1 cellular context compared by ENCODE assay signal in genomic region chr19:34733266-34733825, GRCh38.
TF ChIP-seq lines count a peak whose summit lies in the region.

No MANE protein-coding gene starts in this region.

TF ChIP-seq in GM12878, 131 proteins besides CTCF, POLR2A, EP300 and RAD21:
- peak; percentile 89 to 90 for TF ChIP-seq BHLHE40 (IDR thresholded peaks at IDR 0.05; ENCODE audit: borderline replicate concordance in 1 of 2, low read depth in 2 of 2, low read length in 1 of 2)
- no peak for TF ChIP-seq MEF2B (IDR thresholded peaks at IDR 0.05; ENCODE audit: partially characterized antibody, poor library complexity, severe bottlenecking)
- no peak for TF ChIP-seq IKZF1 (conservative IDR thresholded peaks at IDR 0.05)
- TF ChIP-seq MTA3 (IDR thresholded peaks at IDR 0.05; ENCODE audit: borderline replicate concordance, low read length): no peak
- TF ChIP-seq ZBED1 (IDR thresholded peaks at IDR 0.05; ENCODE audit: borderline replicate concordance): no peak
- TF ChIP-seq SMAD5 (IDR thresholded peaks at IDR 0.05; ENCODE audit: low read depth): no peak
- TF ChIP-seq POLR2AphosphoS2 (IDR thresholded peaks at IDR 0.05; ENCODE audit: low read depth, low read length): 0 out of 2 replicates have a peak, but pooled peaks have one; percentile 23
- TF ChIP-seq LARP7 (IDR thresholded peaks at IDR 0.05): no peak
- TF ChIP-seq MXI1 (IDR thresholded peaks at IDR 0.05; ENCODE audit: low read depth, low read length): peak; percentile 76
- TF ChIP-seq ZBTB40 (IDR thresholded peaks at IDR 0.05; ENCODE audit: borderline replicate concordance): no peak
- no peak for TF ChIP-seq CEBPB (IDR thresholded peaks at IDR 0.05; ENCODE audit: borderline replicate concordance in 1 of 2, low read depth in 2 of 2, low read length in 2 of 2)
- no peak for TF ChIP-seq ZNF622 (IDR thresholded peaks at IDR 0.05)
- no peak for TF ChIP-seq CBX5 (IDR thresholded peaks at IDR 0.05; ENCODE audit: low read depth)
- TF ChIP-seq ATF7 (IDR thresholded peaks at IDR 0.05; ENCODE audit: low read depth): 0 out of 2 replicates have a peak, but pooled peaks have one; percentile 22
- no peak for TF ChIP-seq FOXK2 (IDR thresholded peaks at IDR 0.05)
- TF ChIP-seq CREB1 (IDR thresholded peaks at IDR 0.05; ENCODE audit: low read depth): no peak
- TF ChIP-seq CHD2 (IDR thresholded peaks at IDR 0.05; ENCODE audit: borderline replicate concordance, low read depth, low read length): 0 out of 2 replicates have a peak, but pooled peaks have one; percentile 2
- no peak for TF ChIP-seq HDAC6 (IDR thresholded peaks at IDR 0.05; ENCODE audit: unreplicated experiment)
- peak; percentile 80 for TF ChIP-seq NKRF (conservative IDR thresholded peaks at IDR 0.05)
- no peak for TF ChIP-seq RELB (IDR thresholded peaks at IDR 0.05; ENCODE audit: low read depth)
- no peak for TF ChIP-seq RUNX3 (IDR thresholded peaks at IDR 0.05; ENCODE audit: low read length)
- no peak for TF ChIP-seq SMC3 (IDR thresholded peaks at IDR 0.05; ENCODE audit: borderline replicate concordance, low read length)
- TF ChIP-seq SREBF1 (IDR thresholded peaks at IDR 0.05; ENCODE audit: low read length): no peak
- TF ChIP-seq NBN (IDR thresholded peaks at IDR 0.05): 0 out of 2 replicates have a peak, but pooled peaks have one; percentile 5
- no peak for TF ChIP-seq ATF3 (IDR thresholded peaks at IDR 0.05; ENCODE audit: borderline replicate concordance, extremely low read depth, low read depth, low read length)
- peak; percentile 51 for TF ChIP-seq SMAD1 (IDR thresholded peaks at IDR 0.05; ENCODE audit: low read depth, partially characterized antibody)
- TF ChIP-seq POLR2AphosphoS5 (IDR thresholded peaks at IDR 0.05; ENCODE audit: low read length): peak; percentile 64; the same call in 1 of the 2 replicates
- TF ChIP-seq ZNF217 (IDR thresholded peaks at IDR 0.05): no peak
- TF ChIP-seq TCF3 (IDR thresholded peaks at IDR 0.05; ENCODE audit: borderline replicate concordance, insufficient read depth, low read depth, low read length): no peak
- TF ChIP-seq TAF1 (IDR thresholded peaks at IDR 0.05; ENCODE audit: borderline replicate concordance, low read depth, low read length): peak; percentile 12; the same call in 1 of the 2 replicates
- no peak for TF ChIP-seq CBX3 (IDR thresholded peaks at IDR 0.05; ENCODE audit: borderline replicate concordance, low read depth)
- TF ChIP-seq KLF5 (IDR thresholded peaks at IDR 0.05; ENCODE audit: partially characterized antibody): no peak
- TF ChIP-seq NR2C1 (IDR thresholded peaks at IDR 0.05): no peak
- TF ChIP-seq REST (IDR thresholded peaks at IDR 0.05; ENCODE audit: low read depth, low read length): no peak
- no peak for TF ChIP-seq ZNF592 (IDR thresholded peaks at IDR 0.05)
- no peak for TF ChIP-seq RBBP5 (conservative IDR thresholded peaks at IDR 0.05)
- peak; percentile 65; the same call in 1 of the 2 replicates for TF ChIP-seq NFXL1 (IDR thresholded peaks at IDR 0.05; ENCODE audit: borderline replicate concordance)
